In the genomic region with DNA sequence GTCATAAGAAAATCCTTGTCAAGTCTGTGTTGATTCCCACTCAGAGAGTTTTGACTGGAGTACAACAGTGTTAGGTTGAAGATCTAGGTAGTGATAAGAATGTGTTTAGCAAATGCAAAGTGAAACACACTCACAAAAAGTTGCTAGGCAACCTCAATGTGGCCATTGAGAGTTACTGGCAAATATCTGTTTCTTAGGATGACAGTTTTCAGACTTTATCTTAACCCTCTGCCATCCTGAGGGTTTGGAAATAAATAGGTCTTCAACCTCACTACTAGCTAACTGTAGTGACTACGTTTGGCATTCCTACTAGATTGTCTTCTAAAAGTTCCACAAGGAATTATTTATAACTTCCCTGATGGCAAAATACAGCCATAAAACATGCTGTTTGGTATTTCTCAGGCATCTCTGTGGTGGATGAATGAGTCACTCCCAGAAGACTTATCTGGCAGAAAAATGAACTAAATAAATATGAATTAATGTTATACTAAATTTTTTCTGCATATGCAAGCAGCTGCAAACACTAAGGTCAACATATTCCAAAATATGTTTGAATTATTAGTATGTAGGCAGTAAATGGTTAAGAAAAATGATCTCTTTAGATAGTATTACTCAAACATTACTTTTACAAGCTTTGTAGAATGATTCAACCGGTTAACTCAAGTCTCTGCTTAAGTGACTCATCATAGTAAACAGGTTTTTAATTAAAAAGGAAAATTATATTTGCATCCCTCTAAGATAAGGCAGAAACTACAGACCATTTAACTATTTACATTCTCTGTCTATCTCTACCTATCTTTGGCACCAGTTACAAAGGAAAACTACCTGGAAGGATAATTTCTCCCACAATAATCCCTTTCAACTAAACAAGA, we compare ENCODE assay signal across 9 cellular contexts. TPM values are rescaled to one million over a fixed set of nuclear protein-coding genes. Genes with fewer than 3 reads are reported as not detected.
DNase-seq lines count a peak whose midpoint lies in the region; TF ChIP-seq lines count a peak whose summit lies in the region.
"Had no signal": no experiment of that assay in that cellular context is flagged by ENCODE, and none has a peak within 500 bp of the region (broad histone marks: within the 10 kb centered on the region; RNA-seq: fewer than 3 reads in every experiment).

No MANE protein-coding gene starts in this region.

- H3K27ac ChIP-seq in A673 (ENCODE audit: low read depth, low read length, poor library complexity, severe bottlenecking) (no peak overlapping the region), HEK293 (ENCODE audit: extremely low read depth, low read depth, low read length) (no peak overlapping the region; the same call in 1 of the 2 replicates), dorsolateral prefrontal cortex (peak overlapping the region in 6 of 59 donors; percentile 2 to 42 (median 9))

- DNase-seq in A673 (ENCODE audit: low spot score) (peak; percentile 32), adipocyte (ENCODE audit: low read depth) (peak; percentile 79), kidney tubule cell (ENCODE audit: low spot score) (peak; percentile 87), NCI-H1436 treated with DMSO at 0.1 percent for 48 hours (lab: John Stamatoyannopoulos, UW) (no peak), NCI-H1092 (lab: John Stamatoyannopoulos, UW) (no peak), dorsolateral prefrontal cortex (no peak)
- no peak for DNase-seq in effector CD8-positive, alpha-beta T cell (lab: John Stamatoyannopoulos, UW)

- intact Hi-C loops in A673 (cut with micrococcal nuclease; ENCODE audit: unreplicated experiment) (loop anchor here (5.0 to 10.0 kb wide), 2 partner anchors 136 to 233 kb away; no protein-coding TSS in a partner anchor), dorsolateral prefrontal cortex (cut with DNase I) (loop anchor here in 1 of 2 donors (5.0 kb wide), 1 partner anchor 131 kb away; no protein-coding TSS in a partner anchor)

- BruUV-seq in A673 (replicated peaks; lab: Mats Ljungman, UMichigan) = no TSS peak

- H3K4me3 ChIP-seq in A673 (ENCODE audit: low read depth, low read length, poor library complexity, severe bottlenecking) = no peak overlapping the region
- H3K4me3 ChIP-seq in HEK293 (ENCODE audit: low read depth, low read length) = no peak overlapping the region
- H3K4me3 ChIP-seq in adipocyte (ENCODE audit: low read length) = peak overlapping the region; percentile 31
- H3K4me3 ChIP-seq in dorsolateral prefrontal cortex = no peak overlapping the region

- H3K9me3 ChIP-seq in A673 (ENCODE audit: low read depth, low read length, poor library complexity, severe bottlenecking) = no peaks in the 10 kb centered on the region
- H3K9me3 ChIP-seq in HEK293 (ENCODE audit: control insufficient read depth, insufficient read depth, low read depth, low read length) = no peaks in the 10 kb centered on the region
- H3K9me3 ChIP-seq in adipocyte (ENCODE audit: control insufficient read depth, low read length) = no peaks in the 10 kb centered on the region

- TF ChIP-seq CTCF in A673 (conservative IDR thresholded peaks at IDR 0.05; ENCODE audit: low read depth, low read length) = no peak
- no peak for TF ChIP-seq CTCF in HEK293 (tag by site-specific recombination; IDR thresholded peaks at IDR 0.05)
- TF ChIP-seq CTCF in dorsolateral prefrontal cortex (IDR thresholded peaks at IDR 0.05 in 54 of 56, conservative IDR thresholded peaks at IDR 0.05 in 2 of 56; ENCODE audit: low read depth in 1 of 56, partially characterized antibody in 56 of 56) = no peak

- no peaks in the 10 kb centered on the region for H3K4me1 ChIP-seq in A673 (ENCODE audit: insufficient read depth, low read length, poor library complexity, severe bottlenecking)
- peaks cover 10% of the 10 kb centered on the region for H3K4me1 ChIP-seq in HEK293 (ENCODE audit: control insufficient read depth, insufficient read depth, low read length)
- H3K4me1 ChIP-seq in adipocyte (ENCODE audit: control insufficient read depth, insufficient read depth, low read length) = peaks cover 33% of the 10 kb centered on the region

- H3K36me3 ChIP-seq in A673 (ENCODE audit: insufficient read depth, low read length, poor library complexity, severe bottlenecking) (no peaks in the 10 kb centered on the region), HEK293 (ENCODE audit: control insufficient read depth in 2 of 2, insufficient read depth in 1 of 2, low read length in 2 of 2) (no peaks in the 10 kb centered on the region), adipocyte (ENCODE audit: control insufficient read depth, insufficient read depth, low read length, severe bottlenecking) (no peaks in the 10 kb centered on the region)

- CTCF ChIA-PET in A673 (lab: Charles Lee) (no interaction called here), HEK293 (lab: Yijun Ruan, JAX) (interaction anchor here (0.6 to 3.2 kb wide), 6 partner anchors 9 to 232 kb away, joined by 3 to 21 read pairs (median 4); a partner anchor contains a TSS)

- peak overlapping the region; percentile 1 for H3K9ac ChIP-seq in adipocyte (ENCODE audit: low read length)

- H3K27me3 ChIP-seq in A673 (replicated peaks; ENCODE audit: insufficient read depth, low read depth, low read length, poor library complexity) (no peaks in the 10 kb centered on the region), adipocyte (replicated peaks; ENCODE audit: control insufficient read depth, insufficient read depth, low read length) (no peaks in the 10 kb centered on the region), dorsolateral prefrontal cortex (no peaks in the 10 kb centered on the region)

- POLR2A ChIA-PET in A673 (lab: Charles Lee; ENCODE audit: low non-redundant PET) = no interaction called here
- POLR2A ChIA-PET in HEK293 (lab: Yijun Ruan, JAX) = interaction anchor here (1.5 kb wide), 1 partner anchor 32 kb away, joined by 5 read pairs; no protein-coding TSS in a partner anchor

TF ChIP-seq in HEK293, 187 proteins besides CTCF, POLR2A, EP300 and RAD21 (continues in another document):
- TF ChIP-seq, protein P1, sequence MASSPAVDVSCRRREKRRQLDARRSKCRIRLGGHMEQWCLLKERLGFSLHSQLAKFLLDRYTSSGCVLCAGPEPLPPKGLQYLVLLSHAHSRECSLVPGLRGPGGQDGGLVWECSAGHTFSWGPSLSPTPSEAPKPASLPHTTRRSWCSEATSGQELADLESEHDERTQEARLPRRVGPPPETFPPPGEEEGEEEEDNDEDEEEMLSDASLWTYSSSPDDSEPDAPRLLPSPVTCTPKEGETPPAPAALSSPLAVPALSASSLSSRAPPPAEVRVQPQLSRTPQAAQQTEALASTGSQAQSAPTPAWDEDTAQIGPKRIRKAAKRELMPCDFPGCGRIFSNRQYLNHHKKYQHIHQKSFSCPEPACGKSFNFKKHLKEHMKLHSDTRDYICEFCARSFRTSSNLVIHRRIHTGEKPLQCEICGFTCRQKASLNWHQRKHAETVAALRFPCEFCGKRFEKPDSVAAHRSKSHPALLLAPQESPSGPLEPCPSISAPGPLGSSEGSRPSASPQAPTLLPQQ (tag by site-specific recombination; IDR thresholded peaks at IDR 0.05) = no peak
- TF ChIP-seq GFI1B (tag by site-specific recombination; IDR thresholded peaks at IDR 0.05) = no peak
- TF ChIP-seq, protein P2, sequence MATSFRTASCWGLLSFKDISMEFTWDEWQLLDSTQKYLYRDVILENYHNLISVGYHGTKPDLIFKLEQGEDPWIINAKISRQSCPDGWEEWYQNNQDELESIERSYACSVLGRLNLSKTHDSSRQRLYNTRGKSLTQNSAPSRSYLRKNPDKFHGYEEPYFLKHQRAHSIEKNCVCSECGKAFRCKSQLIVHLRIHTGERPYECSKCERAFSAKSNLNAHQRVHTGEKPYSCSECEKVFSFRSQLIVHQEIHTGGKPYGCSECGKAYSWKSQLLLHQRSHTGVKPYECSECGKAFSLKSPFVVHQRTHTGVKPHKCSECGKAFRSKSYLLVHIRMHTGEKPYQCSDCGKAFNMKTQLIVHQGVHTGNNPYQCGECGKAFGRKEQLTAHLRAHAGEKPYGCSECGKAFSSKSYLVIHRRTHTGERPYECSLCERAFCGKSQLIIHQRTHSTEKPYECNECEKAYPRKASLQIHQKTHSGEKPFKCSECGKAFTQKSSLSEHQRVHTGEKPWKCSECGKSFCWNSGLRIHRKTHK (tag by site-specific recombination; IDR thresholded peaks at IDR 0.05) = no peak
- peak; percentile 35; the same call in 1 of the 2 replicates for TF ChIP-seq ZNF394 (tag by site-specific recombination; IDR thresholded peaks at IDR 0.05; ENCODE audit: borderline replicate concordance)
- TF ChIP-seq FEZF1 (tag by site-specific recombination; IDR thresholded peaks at IDR 0.05) = peak; percentile 53; the same call in 1 of the 2 replicates
- no peak for TF ChIP-seq ZBTB20 (tag by site-specific recombination; IDR thresholded peaks at IDR 0.05)
- TF ChIP-seq ZNF658 (tag by site-specific recombination; IDR thresholded peaks at IDR 0.05) = no peak
- TF ChIP-seq ZNF768 (tag by site-specific recombination; IDR thresholded peaks at IDR 0.05) = no peak
- TF ChIP-seq ZNF548 (tag by site-specific recombination; IDR thresholded peaks at IDR 0.05) = no peak
- TF ChIP-seq, protein P3, sequence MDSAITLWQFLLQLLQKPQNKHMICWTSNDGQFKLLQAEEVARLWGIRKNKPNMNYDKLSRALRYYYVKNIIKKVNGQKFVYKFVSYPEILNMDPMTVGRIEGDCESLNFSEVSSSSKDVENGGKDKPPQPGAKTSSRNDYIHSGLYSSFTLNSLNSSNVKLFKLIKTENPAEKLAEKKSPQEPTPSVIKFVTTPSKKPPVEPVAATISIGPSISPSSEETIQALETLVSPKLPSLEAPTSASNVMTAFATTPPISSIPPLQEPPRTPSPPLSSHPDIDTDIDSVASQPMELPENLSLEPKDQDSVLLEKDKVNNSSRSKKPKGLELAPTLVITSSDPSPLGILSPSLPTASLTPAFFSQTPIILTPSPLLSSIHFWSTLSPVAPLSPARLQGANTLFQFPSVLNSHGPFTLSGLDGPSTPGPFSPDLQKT (IDR thresholded peaks at IDR 0.05; ENCODE audit: borderline replicate concordance, low read depth, low read length) = no peak
- no peak for TF ChIP-seq ZNF248 (tag by site-specific recombination; IDR thresholded peaks at IDR 0.05)
- TF ChIP-seq KLF7 (tag by site-specific recombination; IDR thresholded peaks at IDR 0.05; ENCODE audit: borderline replicate concordance) = no peak
- no peak for TF ChIP-seq ZFP37 (tag by site-specific recombination; IDR thresholded peaks at IDR 0.05)
- no peak for TF ChIP-seq ZNF660 (tag by site-specific recombination; IDR thresholded peaks at IDR 0.05)
- peak; percentile 54; the same call in 1 of the 2 replicates for TF ChIP-seq ZEB2 (tag by site-specific recombination; IDR thresholded peaks at IDR 0.05)
- TF ChIP-seq ZNF24 (tag by site-specific recombination; IDR thresholded peaks at IDR 0.05) = 0 out of 2 replicates have a peak, but pooled peaks have one; percentile 23
- TF ChIP-seq ZNF654 (tag by site-specific recombination; IDR thresholded peaks at IDR 0.05; ENCODE audit: low read depth) = 0 out of 2 replicates have a peak, but pooled peaks have one; percentile 2

RNA-seq across cellular contexts. Expression of a gene that starts 17.1 kb away (rescaled TPM):
- total RNA-seq in A673 (2021) (0.59 and 0.77 TPM in 2 replicates), dorsolateral prefrontal cortex (100 to 1,000 TPM in 112 of 120 experiments, 10 to 100 TPM in 8; 74.0 to 191 (median 133) TPM)

RNA-seq across cellular contexts. Expression of a gene that starts 27.2 kb away (rescaled TPM):
- not detected in 2 replicates for total RNA-seq in A673 (2021)
- total RNA-seq in dorsolateral prefrontal cortex = 1 to 10 TPM in 1 of 120 experiments, under 1 TPM in 2, not detected in 117; 0.18 to 1.6 (median 0.24) TPM
- total RNA-seq: dermis microvascular lymphatic vessel endothelial cell had no signal

Comparison
In these comparisons a context has a peak if more than half of its experiments do, and no peak if none do; other contexts are left out.
1. DNase-seq: peak in A673 (single experiment), adipocyte (single experiment) and kidney tubule cell (single experiment); none in NCI-H1436 treated with DMSO at 0.1 percent for 48 hours (single experiment), NCI-H1092 (single experiment), effector CD8-positive, alpha-beta T cell (single experiment) and dorsolateral prefrontal cortex (0 of 10).
2. RNA of a gene that starts 17.1 kb away (total RNA-seq): 74.0 to 191 TPM in dorsolateral prefrontal cortex; 0.59 to 0.77 TPM in A673; every median in the first group is over 10 times any median in the second.